ENCODE assay signal across 9 cellular contexts in genomic region chr1:21468597-21468996, GRCh38. TPM values are rescaled to one million over a fixed set of nuclear protein-coding genes. Genes with fewer than 3 reads are reported as not detected.
DNase-seq lines count a peak whose midpoint lies in the region; ATAC-seq and TF ChIP-seq lines count a peak whose summit lies in the region.
"Had no signal": no experiment of that assay in that cellular context is flagged by ENCODE, and none has a peak within 500 bp of the region (broad histone marks: within the 10 kb centered on the region; RNA-seq: fewer than 3 reads in every experiment).

No MANE protein-coding gene starts in this region.

- in situ Hi-C loops in GM23248 (cut with MboI) (no loop called here), ACHN (cut with HindIII; ENCODE audit: low pct_ligation_motif_present, low pct_unique_long_range_greater_than_20kb, low sequenced_read_pairs) (no loop called here)

- no peaks in the 10 kb centered on the region for H4K20me1 ChIP-seq in GM23248 (ENCODE audit: insufficient read depth)

- peak; percentile 31 for TF ChIP-seq CTCF in CD8-positive, alpha-beta T cell (IDR thresholded peaks at IDR 0.05)

- H3K4me2 ChIP-seq in GM23248 (ENCODE audit: unreplicated experiment) = no peak overlapping the region

- no peak overlapping the region for H3K27ac Mint-ChIP-seq in CD8-positive, alpha-beta T cell
- H3K27ac Mint-ChIP-seq in activated CD8-positive, alpha-beta T cell treated with anti-CD3 and anti-CD28 coated beads, Interleukin-2, amount 10 ng/mL, durations not matched to agents 7 days and 5 days = no peak overlapping the region
- H3K27ac Mint-ChIP-seq: T-helper 1 cell treated with Interleukin-12 subunit alpha and Interleukin-12 subunit beta and Interleukin-4 antibody, amounts not matched to agents 30 μg/mL and 1 μg/mL, for 36 hours had no signal

- WGBS in GM23248 (ENCODE audit: low coverage in 1 of 2, low lambda C conversion rate in 2 of 2, missing lambda C conversion rate in 2 of 2), 2 experiments = 50 to 59% methylated on average over 10 of the region's 10 CpGs

- POLR2A ChIA-PET in CD8-positive, alpha-beta T cell (lab: Charles Lee) = no interaction called here
- POLR2A ChIA-PET in activated CD8-positive, alpha-beta T cell treated with anti-CD3 and anti-CD28 coated beads, Interleukin-2, amount 10 ng/mL, durations not matched to agents 7 days and 5 days (lab: Charles Lee) = no interaction called here

- peaks cover 5% of the 10 kb centered on the region for H3K4me1 Mint-ChIP-seq in CD8-positive, alpha-beta T cell (ENCODE audit: low read depth)
- H3K4me1 Mint-ChIP-seq in activated CD8-positive, alpha-beta T cell treated with anti-CD3 and anti-CD28 coated beads, Interleukin-2, amount 10 ng/mL, durations not matched to agents 7 days and 5 days (ENCODE audit: low read depth) = peaks cover 6% of the 10 kb centered on the region

- H3K27me3 Mint-ChIP-seq in CD8-positive, alpha-beta T cell (ENCODE audit: low read depth) = no peaks in the 10 kb centered on the region
- peaks cover 2% of the 10 kb centered on the region for H3K27me3 Mint-ChIP-seq in activated CD8-positive, alpha-beta T cell treated with anti-CD3 and anti-CD28 coated beads, Interleukin-2, amount 10 ng/mL, durations not matched to agents 7 days and 5 days (ENCODE audit: low read depth)

- H3K9me2 ChIP-seq in GM23248 (ENCODE audit: insufficient read depth) = no peaks in the 10 kb centered on the region

- no peaks in the 10 kb centered on the region for H3F3A ChIP-seq in GM23248 (ENCODE audit: insufficient read depth)

- no peak overlapping the region for H3K9ac ChIP-seq in GM23248

- H3K4me3 Mint-ChIP-seq in CD8-positive, alpha-beta T cell = no peak overlapping the region
- H3K4me3 Mint-ChIP-seq in activated CD8-positive, alpha-beta T cell treated with anti-CD3 and anti-CD28 coated beads, Interleukin-2, amount 10 ng/mL, durations not matched to agents 7 days and 5 days = no peak overlapping the region
- H3K4me3 Mint-ChIP-seq: T-helper 1 cell treated with Interleukin-12 subunit alpha and Interleukin-12 subunit beta and Interleukin-4 antibody, amounts not matched to agents 30 μg/mL and 1 μg/mL, for 36 hours had no signal

- H2AFZ ChIP-seq in GM23248 = no peak overlapping the region

- H3K79me2 ChIP-seq in GM23248 (ENCODE audit: insufficient read depth) = no peaks in the 10 kb centered on the region

- H3K36me3 Mint-ChIP-seq in CD8-positive, alpha-beta T cell = peaks cover 55% of the 10 kb centered on the region
- no peaks in the 10 kb centered on the region for H3K36me3 Mint-ChIP-seq in activated CD8-positive, alpha-beta T cell treated with anti-CD3 and anti-CD28 coated beads, Interleukin-2, amount 10 ng/mL, durations not matched to agents 7 days and 5 days (ENCODE audit: low read depth)

- no peak overlapping the region for H3K4me3 ChIP-seq in CD8-positive, alpha-beta T cell (ENCODE audit: low read depth, low read length)
- H3K4me3 ChIP-seq in GM23248 = no peak overlapping the region

- no peaks in the 10 kb centered on the region for H3K27me3 ChIP-seq in CD8-positive, alpha-beta T cell (ENCODE audit: insufficient read depth, low read length)
- H3K27me3 ChIP-seq in GM23248 (replicated peaks; ENCODE audit: insufficient read depth) = no peaks in the 10 kb centered on the region

- no peak overlapping the region for H3K27ac ChIP-seq in CD8-positive, alpha-beta T cell (ENCODE audit: low read depth, low read length)
- H3K27ac ChIP-seq in GM23248 = no peak overlapping the region

- H3K9me3 ChIP-seq in CD8-positive, alpha-beta T cell (ENCODE audit: low read length) = no peaks in the 10 kb centered on the region
- no peaks in the 10 kb centered on the region for H3K9me3 ChIP-seq in GM23248 (ENCODE audit: low read depth)

- CTCF ChIA-PET in CD8-positive, alpha-beta T cell (lab: Charles Lee) = no interaction called here
- CTCF ChIA-PET in activated CD8-positive, alpha-beta T cell treated with anti-CD3 and anti-CD28 coated beads, Interleukin-2, amount 10 ng/mL, durations not matched to agents 7 days and 5 days (lab: Charles Lee) = interaction anchor here (0.8 to 1.0 kb wide), 2 partner anchors 24 to 100 kb away, joined by 3 to 4 read pairs; no protein-coding TSS in a partner anchor

- H3K4me1 ChIP-seq in CD8-positive, alpha-beta T cell (ENCODE audit: insufficient read depth, low read length) = no peaks in the 10 kb centered on the region
- peaks cover 6% of the 10 kb centered on the region for H3K4me1 ChIP-seq in GM23248 (ENCODE audit: insufficient read depth)

- DNase-seq in CD8-positive, alpha-beta T cell = peak in 1 of 7 experiments; percentile 17
- DNase-seq in GM23248 (peak; percentile 55), medulla oblongata (ENCODE audit: extremely low spot score) (peak; percentile 8), ACHN (no peak), cerebellum (ENCODE audit: low spot score) (no peak)
- DNase-seq in activated CD8-positive, alpha-beta T cell treated with anti-CD3 and anti-CD28 coated beads, Interleukin-2, amount 10 ng/mL, durations not matched to agents 7 days and 5 days = peak; percentile 55

- H3K36me3 ChIP-seq in CD8-positive, alpha-beta T cell (ENCODE audit: insufficient read depth, low read length) = peaks cover 4% of the 10 kb centered on the region
- H3K36me3 ChIP-seq in GM23248 (ENCODE audit: low read depth) = no peaks in the 10 kb centered on the region; the same call in 1 of the 2 replicates

- ATAC-seq in CD8-positive, alpha-beta T cell = no peak
- ATAC-seq in activated CD8-positive, alpha-beta T cell treated with anti-CD3 and anti-CD28 coated beads, Interleukin-2, amount 10 ng/mL, durations not matched to agents 7 days and 5 days = no peak
- ATAC-seq in GM18502 (IDR thresholded peaks at IDR 0.05; ENCODE audit: poor library complexity, unreplicated experiment) = no peak
- ATAC-seq in HG02870 (IDR thresholded peaks at IDR 0.05; ENCODE audit: unreplicated experiment) = no peak

- no peaks in the 10 kb centered on the region for H3K9me3 Mint-ChIP-seq in CD8-positive, alpha-beta T cell
- no peaks in the 10 kb centered on the region for H3K9me3 Mint-ChIP-seq in activated CD8-positive, alpha-beta T cell treated with anti-CD3 and anti-CD28 coated beads, Interleukin-2, amount 10 ng/mL, durations not matched to agents 7 days and 5 days (ENCODE audit: insufficient read depth)
- H3K9me3 Mint-ChIP-seq: T-helper 1 cell treated with Interleukin-12 subunit alpha and Interleukin-12 subunit beta and Interleukin-4 antibody, amounts not matched to agents 30 μg/mL and 1 μg/mL, for 36 hours had no signal

- intact Hi-C loops in CD8-positive, alpha-beta T cell (cut with DNase I, micrococcal nuclease) = loop anchor here in 1 of 2 experiments (2.0 kb wide), 1 partner anchor 236 kb away; no protein-coding TSS in a partner anchor

RNA-seq across cellular contexts. Expression of gene NBPF3, which starts 28.7 kb away (rescaled TPM):
- total RNA-seq in CD8-positive, alpha-beta T cell = 1 to 10 TPM; 8.0 to 8.3 TPM
- total RNA-seq in GM23248 (2014; rRNA removed; shearing (Covaris generic)) = 14.1 and 18.5 TPM in 2 replicates
- 7.5 and 8.9 TPM in 2 replicates for polyA plus RNA-seq in GM23248 (2016; fragmentation: Nextera tagmentation; extraction: Ambion mirVana)
- total RNA-seq in activated CD8-positive, alpha-beta T cell treated with anti-CD3 and anti-CD28 coated beads, Interleukin-2, amount 10 ng/mL, durations not matched to agents 7 days and 5 days = 1 to 10 TPM; 5.1 to 5.7 TPM
- 13.5 TPM for total RNA-seq in cerebellum

RNA-seq across cellular contexts. Expression of gene ALPL, which starts 40.6 kb away (rescaled TPM):
- total RNA-seq in CD8-positive, alpha-beta T cell = not detected
- not detected in 2 replicates for total RNA-seq in GM23248 (2014; rRNA removed; shearing (Covaris generic))
- 0.35 and 0.95 TPM in 2 replicates for polyA plus RNA-seq in GM23248 (2016; fragmentation: Nextera tagmentation; extraction: Ambion mirVana)
- total RNA-seq in activated CD8-positive, alpha-beta T cell treated with anti-CD3 and anti-CD28 coated beads, Interleukin-2, amount 10 ng/mL, durations not matched to agents 7 days and 5 days = not detected
- 4.4 TPM for total RNA-seq in cerebellum

Comparison
In these comparisons a context has a peak if more than half of its experiments do, and no peak if none do; other contexts are left out.
1. DNase-seq: peak in GM23248 (single experiment), activated CD8-positive, alpha-beta T cell treated with anti-CD3 and anti-CD28 coated beads, Interleukin-2, amount 10 ng/mL, durations not matched to agents 7 days and 5 days (single experiment) and medulla oblongata (single experiment); none in ACHN (single experiment) and cerebellum (single experiment).